Comparison of ENCODE assay signal across 20 cellular contexts in the genomic region with DNA sequence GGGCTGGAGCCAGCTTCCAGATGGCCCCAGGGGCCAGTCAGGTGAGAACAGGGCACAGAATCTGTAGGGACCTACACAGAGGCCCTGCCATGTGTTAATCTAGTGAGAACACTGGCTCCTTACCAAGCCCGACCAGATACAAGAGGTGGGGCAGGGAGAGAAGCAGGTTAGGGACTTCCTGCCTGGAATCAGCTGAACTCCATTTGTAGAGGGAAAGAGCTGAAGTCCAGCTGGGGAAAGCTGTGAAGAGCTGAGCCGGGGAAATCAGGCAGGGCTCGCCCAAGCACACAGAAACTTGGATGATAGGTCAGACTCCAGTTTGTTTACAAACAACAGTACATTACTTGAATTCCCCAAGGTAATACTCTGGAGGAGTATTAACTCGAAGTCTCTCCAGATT. TPM values are rescaled to one million over a fixed set of nuclear protein-coding genes. Genes with fewer than 3 reads are reported as not detected.
A peak's percentile ranks its signal among the peaks of the same experiment; 100 is the strongest.
DNase-seq lines count a peak whose midpoint lies in the region; ATAC-seq and TF ChIP-seq lines count a peak whose summit lies in the region.
"Had no signal": no experiment of that assay in that cellular context is flagged by ENCODE, and none has a peak within 500 bp of the region (broad histone marks: within the 10 kb centered on the region; RNA-seq: fewer than 3 reads in every experiment).

No MANE protein-coding gene starts in this region.

- DNase-seq in DMS 273 (lab: John Stamatoyannopoulos, UW; ENCODE audit: unreplicated experiment) = peak; percentile 7
- no peak for DNase-seq in DMS 273 treated with DMSO at 0.1 percent for 48 hours (lab: John Stamatoyannopoulos, UW)
- DNase-seq in fibroblast of lung (ENCODE audit: low read depth in 2 of 2) = no peak
- no peak for DNase-seq in suprapubic skin (ENCODE audit: low spot score in 2 of 2)
- DNase-seq in cerebellar cortex (ENCODE audit: low spot score) = no peak
- DNase-seq in stimulated activated naive CD4-positive, alpha-beta T cell (lab: John Stamatoyannopoulos, UW) = no peak
- DNase-seq: activated CD4-positive, alpha-beta T cell treated with anti-CD3 and anti-CD28 coated beads, Interleukin-2, amount 50 U/mL, for 4 hours; activated naive CD8-positive, alpha-beta T cell treated with anti-CD3 and anti-CD28 coated beads, Interleukin-2, amount 50 U/mL, for 24 hours; activated T-cell treated with anti-CD3 and anti-CD28 coated beads, Interleukin-2, amount 50 U/mL, for 72 hours; H7; MM.1S; NCI-H1930; NCI-H69; stimulated activated CD4-positive, alpha-beta T cell treated with anti-CD3 and anti-CD28 coated beads, Interleukin-1b, Interleukin-23, amount 100 ng/mL, for 48 hours had no signal

- no peak for TF ChIP-seq POLR2A in suprapubic skin (IDR thresholded peaks at IDR 0.05)

- peaks cover 11% of the 10 kb centered on the region for H3K4me1 ChIP-seq in fibroblast of lung (ENCODE audit: control insufficient read depth, extremely low read depth, insufficient read depth, low read length)
- peaks cover 12% of the 10 kb centered on the region in 2 donors for H3K4me1 ChIP-seq in mucosa of rectum (ENCODE audit: control insufficient read depth in 2 of 2, insufficient read depth in 2 of 2, low read length in 2 of 2)
- peaks cover 12% of the 10 kb centered on the region for H3K4me1 ChIP-seq in suprapubic skin
- H3K4me1 ChIP-seq: prostate gland had no signal

- H4K20me1 ChIP-seq in fibroblast of lung (ENCODE audit: control insufficient read depth, extremely low read depth, insufficient read depth, low read length) = no peaks in the 10 kb centered on the region

- H3K9ac ChIP-seq in fibroblast of lung (ENCODE audit: insufficient read depth, low read length) (no peak overlapping the region), mucosa of rectum (ENCODE audit: low read depth in 1 of 2, low read length in 2 of 2) (peak overlapping the region in 1 of 2 donors; percentile 24)

- H3K27ac ChIP-seq in fibroblast of lung (ENCODE audit: insufficient read depth, low read length) = no peak overlapping the region
- H3K27ac ChIP-seq in mucosa of rectum (ENCODE audit: low read depth in 2 of 2, low read length in 2 of 2) = peak overlapping the region; percentile 41 to 56
- peak overlapping the region; percentile 29 for H3K27ac ChIP-seq in suprapubic skin
- H3K27ac ChIP-seq: 22Rv1, prostate gland, SK-N-MC had no signal

- H3K36me3 ChIP-seq in fibroblast of lung (ENCODE audit: control insufficient read depth, insufficient read depth, low read length) (no peaks in the 10 kb centered on the region), mucosa of rectum (ENCODE audit: control insufficient read depth in 2 of 2, insufficient read depth in 2 of 2, low read length in 2 of 2) (no peaks in the 10 kb centered on the region), suprapubic skin (no peaks in the 10 kb centered on the region)
- H3K36me3 ChIP-seq: prostate gland had no signal

- ATAC-seq in GM18502 (IDR thresholded peaks at IDR 0.05; ENCODE audit: poor library complexity, unreplicated experiment) = no peak
- ATAC-seq: activated naive CD8-positive, alpha-beta T cell treated with anti-CD3 and anti-CD28 coated beads, Interleukin-2, amount 50 U/mL, for 24 hours; activated T-cell treated with anti-CD3 and anti-CD28 coated beads, Interleukin-2, amount 50 U/mL, for 72 hours; HepG2 had no signal

- H3K27me3 ChIP-seq in fibroblast of lung (ENCODE audit: control insufficient read depth, insufficient read depth, low read length) (no peaks in the 10 kb centered on the region), mucosa of rectum (ENCODE audit: control insufficient read depth in 2 of 2, insufficient read depth in 2 of 2, low read length in 2 of 2) (no peaks in the 10 kb centered on the region), suprapubic skin (no peaks in the 10 kb centered on the region)

- H3K4me2 ChIP-seq in fibroblast of lung (ENCODE audit: extremely low read depth, insufficient read depth, low read length) = no peak overlapping the region

- no peak overlapping the region for H3K4me3 ChIP-seq in fibroblast of lung (replicated peaks in 1 of 4; ENCODE audit: control extremely low read depth in 1 of 4, insufficient read depth in 1 of 4, low read depth in 3 of 4, low read length in 4 of 4)
- no peak overlapping the region for H3K4me3 ChIP-seq in mucosa of rectum (ENCODE audit: low read length in 2 of 2)
- H3K4me3 ChIP-seq in suprapubic skin = no peak overlapping the region
- H3K4me3 ChIP-seq: prostate gland, SK-N-MC had no signal

- TF ChIP-seq CTCF in fibroblast of lung (conservative IDR thresholded peaks at IDR 0.05 in 1 of 2, IDR thresholded peaks at IDR 0.05 in 1 of 2; ENCODE audit: low read depth in 1 of 2, low read length in 2 of 2) (no peak), suprapubic skin (IDR thresholded peaks at IDR 0.05) (no peak)

- 47% methylated on average over 4 of the region's 4 CpGs for WGBS in suprapubic skin

- H2AFZ ChIP-seq in fibroblast of lung (ENCODE audit: low read length) = peak overlapping the region; percentile 68

- no peaks in the 10 kb centered on the region for H3K79me2 ChIP-seq in fibroblast of lung (ENCODE audit: control insufficient read depth, insufficient read depth, low read length)

- no peaks in the 10 kb centered on the region for H3K9me3 ChIP-seq in fibroblast of lung (ENCODE audit: control insufficient read depth, insufficient read depth, low read depth, low read length)
- no peaks in the 10 kb centered on the region for H3K9me3 ChIP-seq in mucosa of rectum (ENCODE audit: control insufficient read depth in 2 of 2, low read length in 2 of 2)
- H3K9me3 ChIP-seq in suprapubic skin = no peaks in the 10 kb centered on the region
- H3K9me3 ChIP-seq: prostate gland had no signal

- no peak for TF ChIP-seq EP300 in suprapubic skin (IDR thresholded peaks at IDR 0.05)

RNA-seq across cellular contexts. Expression of a gene that starts 46.7 kb away (rescaled TPM):
- 30.0 and 38.8 TPM in 2 replicates for total RNA-seq in fibroblast of lung
- 15.9 and 27.3 TPM in 2 replicates for polyA plus RNA-seq in fibroblast of lung
- 17.5 and 32.4 TPM in 2 replicates for polyA plus RNA-seq in fibroblast of lung (2012)
- 5.1 and 5.7 TPM in 2 replicates for polyA minus RNA-seq in fibroblast of lung (ENCODE audit: low replicate concordance)
- total RNA-seq in suprapubic skin = 1 to 10 TPM in 1 of 4 donors, under 1 TPM in 3; 0.49 to 1.0 (median 0.68) TPM
- total RNA-seq: HepG2 had no signal
- polyA plus RNA-seq: HepG2 had no signal

Comparison
In these comparisons a context has a peak if more than half of its experiments do, and no peak if none do; other contexts are left out.
1. RNA of a gene that starts 46.7 kb away (total RNA-seq): 30.0 to 38.8 TPM in fibroblast of lung; 0.49 to 1.0 TPM in suprapubic skin; every median in the first group is over 10 times any median in the second.